ENCODE assay signal across 11 cellular contexts in genomic region chr3:29936054-29936453, GRCh38.
DNase-seq lines count a peak whose midpoint lies in the region; ATAC-seq and TF ChIP-seq lines count a peak whose summit lies in the region.
"Had no signal": no experiment of that assay in that cellular context is flagged by ENCODE, and none has a peak within 500 bp of the region (broad histone marks: within the 10 kb centered on the region; RNA-seq: fewer than 3 reads in every experiment).

No MANE protein-coding gene starts in this region.

- ATAC-seq in GM18909 (IDR thresholded peaks at IDR 0.05; ENCODE audit: poor library complexity, unreplicated experiment) = peak; percentile 89
- ATAC-seq in HG02642 (IDR thresholded peaks at IDR 0.05; ENCODE audit: poor library complexity, unreplicated experiment) = peak; percentile 84
- ATAC-seq in HG03520 (IDR thresholded peaks at IDR 0.05; ENCODE audit: unreplicated experiment) = peak; percentile 94
- ATAC-seq in HG03457 (IDR thresholded peaks at IDR 0.05; ENCODE audit: unreplicated experiment) = no peak
- no peak for ATAC-seq in HG02623 (IDR thresholded peaks at IDR 0.05; ENCODE audit: unreplicated experiment)

- H3K4me3 ChIP-seq in GM12865 (ENCODE audit: low read depth, low read length) = no peak overlapping the region
- H3K4me3 ChIP-seq: BLaER1 had no signal

- DNase-seq in GM12865 (ENCODE audit: low read depth) = peak; percentile 63
- DNase-seq in COLO668 (lab: John Stamatoyannopoulos, UW; ENCODE audit: unreplicated experiment) = no peak
- DNase-seq in NCI-H82 treated with DMSO at 0.1 percent for 48 hours (lab: John Stamatoyannopoulos, UW; ENCODE audit: unreplicated experiment) = no peak
- DNase-seq: caudate nucleus, NCI-H1436 treated with DMSO at 0.1 percent for 48 hours had no signal

- TF ChIP-seq CTCF in GM12865 (IDR thresholded peaks at IDR 0.05; ENCODE audit: insufficient read depth, low read depth, low read length, missing control alignments) = no peak

Comparison
In these comparisons a context has a peak if more than half of its experiments do, and no peak if none do; other contexts are left out.
1. ATAC-seq: peak in GM18909 (single experiment), HG02642 (single experiment) and HG03520 (single experiment); none in HG03457 (single experiment) and HG02623 (single experiment).